Comparison of ENCODE assay signal across 1 cellular context in genomic region chr2:70086278-70086837, GRCh38.
A peak's percentile ranks its signal among the peaks of the same experiment; 100 is the strongest.
TF ChIP-seq lines count a peak whose summit lies in the region.

No MANE protein-coding gene starts in this region.

TF ChIP-seq in HepG2, 621 proteins besides CTCF, POLR2A, EP300 and RAD21 (continued from another document and continues in another):
- TF ChIP-seq SMYD3 (CRISPR knock-in tag; IDR thresholded peaks at IDR 0.05), result peak; percentile 38; the same call in 1 of the 2 replicates
- TF ChIP-seq ZNF407 (CRISPR knock-in tag; IDR thresholded peaks at IDR 0.05; ENCODE audit: not compliant biosample characterization), result peak; percentile 72
- TF ChIP-seq TEAD2 (CRISPR knock-in tag; IDR thresholded peaks at IDR 0.05), result no peak
- peak; percentile 90 for TF ChIP-seq POLR2G (IDR thresholded peaks at IDR 0.05; ENCODE audit: low read depth, low read length)
- no peak for TF ChIP-seq SMARCE1 (IDR thresholded peaks at IDR 0.05; ENCODE audit: borderline replicate concordance)
- TF ChIP-seq CHD4 (IDR thresholded peaks at IDR 0.05; ENCODE audit: borderline replicate concordance, low read length), result peak; percentile 2; the same call in 1 of the 2 replicates
- peak; percentile 99 for TF ChIP-seq RBM39 (IDR thresholded peaks at IDR 0.05; ENCODE audit: low read depth, low read length, poor library complexity, severe bottlenecking)
- TF ChIP-seq EHMT2 (IDR thresholded peaks at IDR 0.05; ENCODE audit: borderline replicate concordance, low read depth, low read length), result no peak; the same call in 1 of the 2 replicates
- peak; percentile 19 for TF ChIP-seq PCBP2 (optimal IDR thresholded peaks at IDR 0.05; ENCODE audit: low read depth, low read length, poor library complexity, severe bottlenecking)
- TF ChIP-seq ZNF317 (CRISPR knock-in tag; IDR thresholded peaks at IDR 0.05), result peak; percentile 71; the same call in 1 of the 2 replicates
- no peak for TF ChIP-seq RBAK (CRISPR knock-in tag; IDR thresholded peaks at IDR 0.05)
- peak; percentile 98 for TF ChIP-seq THAP9 (CRISPR knock-in tag; IDR thresholded peaks at IDR 0.05; ENCODE audit: borderline replicate concordance)
- TF ChIP-seq ZSCAN20 (CRISPR knock-in tag; IDR thresholded peaks at IDR 0.05; ENCODE audit: borderline replicate concordance), result peak; percentile 88; the same call in 1 of the 2 replicates
- no peak; the same call in 1 of the 2 replicates for TF ChIP-seq CSRNP2 (CRISPR knock-in tag; conservative IDR thresholded peaks at IDR 0.05; ENCODE audit: low read depth)
- TF ChIP-seq ZNF562 (CRISPR knock-in tag; IDR thresholded peaks at IDR 0.05; ENCODE audit: borderline replicate concordance), result no peak
- peak; percentile 85 for TF ChIP-seq ZNF816 (CRISPR knock-in tag; IDR thresholded peaks at IDR 0.05; ENCODE audit: borderline replicate concordance)
- peak; percentile 83; the same call in 1 of the 2 replicates for TF ChIP-seq KDM3A (CRISPR knock-in tag; IDR thresholded peaks at IDR 0.05; ENCODE audit: low read depth)
- TF ChIP-seq MXD1 (CRISPR knock-in tag; IDR thresholded peaks at IDR 0.05), result no peak
- TF ChIP-seq UBTF (CRISPR knock-in tag; IDR thresholded peaks at IDR 0.05), result peak; percentile 64
- no peak for TF ChIP-seq GABPA (IDR thresholded peaks at IDR 0.05; ENCODE audit: low read depth, low read length)
- peak; percentile 26; the same call in 1 of the 2 replicates for TF ChIP-seq GABPA (CRISPR knock-in tag; IDR thresholded peaks at IDR 0.05; ENCODE audit: low read depth)
- TF ChIP-seq SNAI1 (CRISPR knock-in tag; IDR thresholded peaks at IDR 0.05; ENCODE audit: borderline replicate concordance), result 0 out of 2 replicates have a peak, but pooled peaks have one; percentile 38
- TF ChIP-seq TRIM22 (IDR thresholded peaks at IDR 0.05), result no peak
- TF ChIP-seq ZNF282 (IDR thresholded peaks at IDR 0.05; ENCODE audit: partially characterized antibody), result no peak
- peak; percentile 98 for TF ChIP-seq ZFP90 (CRISPR knock-in tag; IDR thresholded peaks at IDR 0.05; ENCODE audit: borderline replicate concordance)
- TF ChIP-seq ZNF292 (CRISPR knock-in tag; IDR thresholded peaks at IDR 0.05; ENCODE audit: borderline replicate concordance, low read depth), result peak; percentile 24; the same call in 1 of the 2 replicates
- TF ChIP-seq ZNF383 (CRISPR knock-in tag; IDR thresholded peaks at IDR 0.05; ENCODE audit: borderline replicate concordance), result peak; percentile 97; the same call in 1 of the 2 replicates
- TF ChIP-seq ZNF598 (CRISPR knock-in tag; IDR thresholded peaks at IDR 0.05; ENCODE audit: borderline replicate concordance), result peak; percentile 94; the same call in 1 of the 2 replicates
- TF ChIP-seq ZNF709 (CRISPR knock-in tag; IDR thresholded peaks at IDR 0.05), result peak; percentile 94
- TF ChIP-seq TBX2 (CRISPR knock-in tag; IDR thresholded peaks at IDR 0.05; ENCODE audit: borderline replicate concordance), result peak; percentile 81; the same call in 1 of the 2 replicates
- TF ChIP-seq ZNF234 (CRISPR knock-in tag; conservative IDR thresholded peaks at IDR 0.05), result 0 out of 2 replicates have a peak, but pooled peaks have one; percentile 34
- TF ChIP-seq SMAD1 (CRISPR knock-in tag; IDR thresholded peaks at IDR 0.05; ENCODE audit: borderline replicate concordance, low read depth), result no peak
- TF ChIP-seq ATF6 (CRISPR knock-in tag; conservative IDR thresholded peaks at IDR 0.05), result no peak; the same call in 1 of the 2 replicates
- no peak for TF ChIP-seq CC2D1A (CRISPR knock-in tag; IDR thresholded peaks at IDR 0.05)
- TF ChIP-seq HIVEP1 (CRISPR knock-in tag; IDR thresholded peaks at IDR 0.05), result peak; percentile 90
- peak; percentile 88; the same call in 1 of the 2 replicates for TF ChIP-seq TIGD3 (CRISPR knock-in tag; IDR thresholded peaks at IDR 0.05; ENCODE audit: borderline replicate concordance)
- TF ChIP-seq SYNCRIP (IDR thresholded peaks at IDR 0.05; ENCODE audit: insufficient read depth, low read depth, low read length), result no peak
- no peak for TF ChIP-seq SNRNP70 (IDR thresholded peaks at IDR 0.05; ENCODE audit: low read depth, low read length)
- TF ChIP-seq ARNT (IDR thresholded peaks at IDR 0.05), result no peak
- TF ChIP-seq ZFP36 (IDR thresholded peaks at IDR 0.05; ENCODE audit: borderline replicate concordance, low read depth, low read length, partially characterized antibody), result no peak
